15 cellular contexts compared by ENCODE assay signal in genomic region chr2:70990216-70990615, GRCh38. TPM values are rescaled to one million over a fixed set of nuclear protein-coding genes. Genes with fewer than 3 reads are reported as not detected.
"Had no signal": no experiment of that assay in that cellular context is flagged by ENCODE, and none has a peak within 500 bp of the region (broad histone marks: within the 10 kb centered on the region; RNA-seq: fewer than 3 reads in every experiment).

No MANE protein-coding gene starts in this region.

- H3K4me1 ChIP-seq: foreskin keratinocyte had no signal

- H3K27ac Mint-ChIP-seq: dendritic cell treated with granulocyte-macrophage colony-stimulating factor and Interleukin-4, amounts not matched to agents 40 ng/mL and 50 ng/mL, for 4 days; natural killer cell treated with Interleukin-12 subunit alpha and Interleukin-12 subunit beta and Interleukin-15 and Interleukin-18, amount 100 ng/mL, for 72 hours had no signal

- ATAC-seq: foreskin keratinocyte; natural killer cell treated with Interleukin-12 subunit alpha and Interleukin-12 subunit beta and Interleukin-15 and Interleukin-18, amount 100 ng/mL, for 72 hours had no signal

- H3K27me3 Mint-ChIP-seq: dendritic cell treated with granulocyte-macrophage colony-stimulating factor and Interleukin-4, amounts not matched to agents 40 ng/mL and 50 ng/mL, for 4 days; natural killer cell treated with Interleukin-12 subunit alpha and Interleukin-12 subunit beta and Interleukin-15 and Interleukin-18, amount 100 ng/mL, for 72 hours had no signal

- H3K36me3 ChIP-seq: uterus had no signal

- H3K9me3 ChIP-seq: uterus had no signal

- H3K27ac ChIP-seq: foreskin keratinocyte, uterus had no signal

- H3K4me3 Mint-ChIP-seq: dendritic cell treated with granulocyte-macrophage colony-stimulating factor and Interleukin-4, amounts not matched to agents 40 ng/mL and 50 ng/mL, for 4 days; natural killer cell treated with Interleukin-12 subunit alpha and Interleukin-12 subunit beta and Interleukin-15 and Interleukin-18, amount 100 ng/mL, for 72 hours had no signal

- H3K9me3 Mint-ChIP-seq: dendritic cell treated with granulocyte-macrophage colony-stimulating factor and Interleukin-4, amounts not matched to agents 40 ng/mL and 50 ng/mL, for 4 days; natural killer cell treated with Interleukin-12 subunit alpha and Interleukin-12 subunit beta and Interleukin-15 and Interleukin-18, amount 100 ng/mL, for 72 hours had no signal

- H3K27me3 ChIP-seq: foreskin keratinocyte, uterus had no signal

- DNase-seq: cerebellar nuclear complex; foreskin keratinocyte; kidney glomerular epithelial cell; mammary epithelial cell; midbrain; occipital lobe; posterior cingulate gyrus; small intestine; stimulated activated CD4-positive, alpha-beta T cell treated with anti-CD3 and anti-CD28 coated beads, Interleukin-12 subunit alpha, Interleukin-12 subunit beta, amount 100 ng/mL, for 4 hours; stimulated activated naive CD4-positive, alpha-beta T cell treated with Interleukin-2 at 50 U/mL for 16 hours; trophoblast cell had no signal

- H3K4me3 ChIP-seq: uterus had no signal

RNA-seq across cellular contexts. Expression of gene ATP6V1B1, which starts 54.5 kb away (rescaled TPM):
- total RNA-seq: foreskin keratinocyte, occipital lobe, pulmonary artery endothelial cell had no signal
